Comparison of ENCODE assay signal across 1 cellular context in genomic region chr2:57536535-57537231, GRCh38.
TF ChIP-seq lines count a peak whose summit lies in the region.

No MANE protein-coding gene starts in this region.

TF ChIP-seq in GM12878, 131 proteins besides CTCF, POLR2A, EP300 and RAD21 (continued from another document):
- TF ChIP-seq PBX3 (IDR thresholded peaks at IDR 0.05; ENCODE audit: insufficient replicate concordance, low read depth, low read length), result no peak
- no peak for TF ChIP-seq ESRRA (IDR thresholded peaks at IDR 0.05; ENCODE audit: low read length)
- no peak for TF ChIP-seq BMI1 (IDR thresholded peaks at IDR 0.05; ENCODE audit: borderline replicate concordance)
- TF ChIP-seq YBX1 (IDR thresholded peaks at IDR 0.05), result no peak
- no peak for TF ChIP-seq BCLAF1 (IDR thresholded peaks at IDR 0.05)
- TF ChIP-seq CBFB (IDR thresholded peaks at IDR 0.05; ENCODE audit: low read depth), result no peak
- TF ChIP-seq MEF2A (IDR thresholded peaks at IDR 0.05; ENCODE audit: insufficient read depth, low read depth, low read length), result peak; percentile 84
- no peak for TF ChIP-seq MYC (IDR thresholded peaks at IDR 0.05; ENCODE audit: insufficient read depth, insufficient read length, insufficient replicate concordance, low read length, severe bottlenecking)
- peak; percentile 71 for TF ChIP-seq CREM (IDR thresholded peaks at IDR 0.05; ENCODE audit: low read depth)
- TF ChIP-seq HCFC1 (IDR thresholded peaks at IDR 0.05; ENCODE audit: low read length), result no peak
- peak; percentile 57; the same call in 1 of the 2 replicates for TF ChIP-seq ATF2 (IDR thresholded peaks at IDR 0.05; ENCODE audit: low read length)
- TF ChIP-seq PML (IDR thresholded peaks at IDR 0.05; ENCODE audit: low read length), result no peak
- TF ChIP-seq ZNF207 (IDR thresholded peaks at IDR 0.05; ENCODE audit: borderline replicate concordance), result no peak
- TF ChIP-seq PKNOX1 (IDR thresholded peaks at IDR 0.05), result no peak
- TF ChIP-seq ATF7 (IDR thresholded peaks at IDR 0.05; ENCODE audit: low read depth), result no peak
- peak in 1 of 2 experiments; percentile 52; a peak in 1 of 4 replicates for TF ChIP-seq ETV6 (conservative IDR thresholded peaks at IDR 0.05 in 1 of 2, IDR thresholded peaks at IDR 0.05 in 1 of 2; ENCODE audit: borderline replicate concordance in 1 of 2, low read depth in 1 of 2)
- TF ChIP-seq ZZZ3 (IDR thresholded peaks at IDR 0.05; ENCODE audit: control insufficient read depth, insufficient read length, low read depth), result no peak
- no peak for TF ChIP-seq NFXL1 (IDR thresholded peaks at IDR 0.05; ENCODE audit: borderline replicate concordance)
- peak; percentile 83; the same call in 1 of the 2 replicates for TF ChIP-seq FOXM1 (IDR thresholded peaks at IDR 0.05; ENCODE audit: low read depth, low read length)
- no peak for TF ChIP-seq TBL1XR1 (IDR thresholded peaks at IDR 0.05; ENCODE audit: low read depth, low read length)
- no peak for TF ChIP-seq CBX5 (IDR thresholded peaks at IDR 0.05; ENCODE audit: low read depth)
- TF ChIP-seq WRNIP1 (IDR thresholded peaks at IDR 0.05; ENCODE audit: borderline replicate concordance, low read depth, low read length), result no peak
- TF ChIP-seq FOS (IDR thresholded peaks at IDR 0.05; ENCODE audit: borderline replicate concordance, extremely low read depth, insufficient read length), result no peak
- no peak for TF ChIP-seq HDGF (IDR thresholded peaks at IDR 0.05)
- no peak for TF ChIP-seq MAX (IDR thresholded peaks at IDR 0.05; ENCODE audit: low read depth, low read length)
- TF ChIP-seq JUNB (IDR thresholded peaks at IDR 0.05), result peak; percentile 84
- no peak for TF ChIP-seq STAT3 (IDR thresholded peaks at IDR 0.05; ENCODE audit: low read depth, low read length)
- no peak for TF ChIP-seq HDAC6 (IDR thresholded peaks at IDR 0.05; ENCODE audit: unreplicated experiment)
- TF ChIP-seq RUNX3 (IDR thresholded peaks at IDR 0.05; ENCODE audit: low read length), result peak; percentile 49; the same call in 1 of the 2 replicates
- no peak for TF ChIP-seq SMC3 (IDR thresholded peaks at IDR 0.05; ENCODE audit: borderline replicate concordance, low read length)
- TF ChIP-seq NFIC (IDR thresholded peaks at IDR 0.05; ENCODE audit: low read depth, low read length), result peak; percentile 91
- TF ChIP-seq NFYA (IDR thresholded peaks at IDR 0.05; ENCODE audit: borderline replicate concordance, low read depth, low read length), result no peak
- TF ChIP-seq RB1 (IDR thresholded peaks at IDR 0.05; ENCODE audit: borderline replicate concordance), result no peak
- no peak for TF ChIP-seq ZBED1 (IDR thresholded peaks at IDR 0.05; ENCODE audit: borderline replicate concordance)
- no peak for TF ChIP-seq IKZF2 (IDR thresholded peaks at IDR 0.05)
- no peak for TF ChIP-seq RAD51 (IDR thresholded peaks at IDR 0.05)
- TF ChIP-seq POU2F2 (IDR thresholded peaks at IDR 0.05; ENCODE audit: borderline replicate concordance, low read depth, low read length), result no peak
- no peak for TF ChIP-seq SPI1 (IDR thresholded peaks at IDR 0.05; ENCODE audit: borderline replicate concordance, insufficient read depth, low read depth, low read length)
- no peak for TF ChIP-seq HDAC2 (IDR thresholded peaks at IDR 0.05)
- no peak for TF ChIP-seq YY1 (IDR thresholded peaks at IDR 0.05; ENCODE audit: low read depth, low read length)
- TF ChIP-seq TARDBP (IDR thresholded peaks at IDR 0.05; ENCODE audit: borderline replicate concordance), result no peak
- no peak for TF ChIP-seq CEBPZ (IDR thresholded peaks at IDR 0.05; ENCODE audit: low read depth, low read length)
- TF ChIP-seq MEF2B (IDR thresholded peaks at IDR 0.05; ENCODE audit: partially characterized antibody, poor library complexity, severe bottlenecking), result no peak
- TF ChIP-seq MTA2 (IDR thresholded peaks at IDR 0.05; ENCODE audit: low read depth), result no peak
